9 cellular contexts compared by ENCODE assay signal in genomic region chr19:31483226-31483857, GRCh38.
"Had no signal": no experiment of that assay in that cellular context is flagged by ENCODE, and none has a peak within 500 bp of the region (broad histone marks: within the 10 kb centered on the region; RNA-seq: fewer than 3 reads in every experiment).

No MANE protein-coding gene starts in this region.

- DNase-seq: H9, HCEC 1CT, HFFc6, IMR-90 had no signal

- H3K4me3 ChIP-seq: GM23338, K562 had no signal

- H3K4me2 ChIP-seq: GM23338 had no signal

- H3K4me3 Mint-ChIP-seq: GM23338, H9, HFFc6 had no signal

- ATAC-seq: GM23338, K562 had no signal

- H3K27ac Mint-ChIP-seq: GM23338, H9, HFFc6 had no signal

- FAIRE-seq: H1, H54, HTR-8/SVneo, K562 had no signal
